21 cellular contexts compared by ENCODE assay signal in the genomic region with DNA sequence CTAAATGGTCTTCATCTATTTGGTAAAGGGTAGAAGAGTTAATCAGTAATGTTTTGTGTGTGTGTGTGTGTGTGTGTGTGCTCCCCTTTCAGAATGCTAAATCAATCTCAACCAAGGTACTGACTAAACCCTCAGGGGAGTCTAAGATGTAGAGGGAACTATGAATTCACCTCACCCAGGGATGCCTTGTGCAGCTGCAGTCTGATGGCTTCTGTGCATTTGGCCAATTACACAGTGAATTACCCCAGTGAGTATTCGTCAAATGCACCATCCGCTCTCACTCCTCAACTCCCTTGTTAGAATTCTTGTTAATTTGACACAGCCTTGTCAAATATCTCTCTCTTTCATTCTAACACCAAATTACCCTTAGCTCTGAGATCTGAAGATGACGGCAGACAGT.
A peak's percentile ranks its signal among the peaks of the same experiment; 100 is the strongest.
DNase-seq lines count a peak whose midpoint lies in the region; ATAC-seq and TF ChIP-seq lines count a peak whose summit lies in the region.
"Had no signal": no experiment of that assay in that cellular context is flagged by ENCODE, and none has a peak within 500 bp of the region (broad histone marks: within the 10 kb centered on the region; RNA-seq: fewer than 3 reads in every experiment).

No MANE protein-coding gene starts in this region.

- TF ChIP-seq CTCF in GM06990 (IDR thresholded peaks at IDR 0.05; ENCODE audit: insufficient read depth, low read length, poor library complexity, severe bottlenecking): no peak

- H3K27me3 Mint-ChIP-seq in activated CD4-positive, alpha-beta T cell treated with anti-CD3 and anti-CD28 coated beads, Interleukin-2, amount 10 ng/mL, durations not matched to agents 7 days and 5 days: no peaks in the 10 kb centered on the region
- no peaks in the 10 kb centered on the region for H3K27me3 Mint-ChIP-seq in activated T-helper 1 cell treated with anti-CD3 and anti-CD28 coated beads, Interleukin-12 subunit alpha, Interleukin-12 subunit beta, Interleukin-2, Interleukin-4 antibody, amounts not matched to agents 30 ng/mL and 10 ng/mL and 1 ng/mL, durations not matched to agents 14 hours and 24 hours and 36 hours (ENCODE audit: insufficient read depth)
- H3K27me3 Mint-ChIP-seq: activated naive CD8-positive, alpha-beta T cell had no signal

- no peaks in the 10 kb centered on the region for H3K27me3 ChIP-seq in GM06990 (replicated peaks; ENCODE audit: control insufficient read depth, insufficient read depth, low read length)
- H3K27me3 ChIP-seq: gastrocnemius medialis had no signal

- no peaks in the 10 kb centered on the region for H3K9me3 Mint-ChIP-seq in activated CD4-positive, alpha-beta T cell treated with anti-CD3 and anti-CD28 coated beads, Interleukin-2, amount 10 ng/mL, durations not matched to agents 7 days and 5 days
- H3K9me3 Mint-ChIP-seq in activated T-helper 1 cell treated with anti-CD3 and anti-CD28 coated beads, Interleukin-12 subunit alpha, Interleukin-12 subunit beta, Interleukin-2, Interleukin-4 antibody, amounts not matched to agents 30 ng/mL and 10 ng/mL and 1 ng/mL, durations not matched to agents 14 hours and 24 hours and 36 hours: no peaks in the 10 kb centered on the region

- intact Hi-C loops in activated T-helper 1 cell treated with anti-CD3 and anti-CD28 coated beads, Interleukin-12 subunit alpha, Interleukin-12 subunit beta, Interleukin-2, Interleukin-4 antibody, amounts not matched to agents 30 ng/mL and 10 ng/mL and 1 ng/mL, durations not matched to agents 14 hours and 24 hours and 36 hours (cut with micrococcal nuclease): no loop called here

- no peaks in the 10 kb centered on the region for H3K36me3 ChIP-seq in GM06990 (ENCODE audit: control insufficient read depth, insufficient read depth, low read length)
- H3K36me3 ChIP-seq: gastrocnemius medialis, HAP-1 had no signal

- ATAC-seq in GM19463 (IDR thresholded peaks at IDR 0.05; ENCODE audit: unreplicated experiment) (peak; percentile 29), HG02884 (IDR thresholded peaks at IDR 0.05; ENCODE audit: unreplicated experiment) (peak; percentile 24)
- ATAC-seq: A549; CD8-positive, alpha-beta T cell; gastrocnemius medialis had no signal

- POLR2A ChIA-PET in activated CD4-positive, alpha-beta T cell treated with anti-CD3 and anti-CD28 coated beads, Interleukin-2, amount 10 ng/mL, durations not matched to agents 7 days and 5 days (lab: Charles Lee): no interaction called here

- no peak overlapping the region for H3K4me3 Mint-ChIP-seq in activated CD4-positive, alpha-beta T cell treated with anti-CD3 and anti-CD28 coated beads, Interleukin-2, amount 10 ng/mL, durations not matched to agents 7 days and 5 days
- H3K4me3 Mint-ChIP-seq in activated T-helper 1 cell treated with anti-CD3 and anti-CD28 coated beads, Interleukin-12 subunit alpha, Interleukin-12 subunit beta, Interleukin-2, Interleukin-4 antibody, amounts not matched to agents 30 ng/mL and 10 ng/mL and 1 ng/mL, durations not matched to agents 14 hours and 24 hours and 36 hours: no peak overlapping the region
- H3K4me3 Mint-ChIP-seq: activated naive CD8-positive, alpha-beta T cell; CD8-positive, alpha-beta T cell; immature natural killer cell; mesothelial cell of epicardium had no signal

- DNase-seq in GM06990 (ENCODE audit: extremely low read depth, insufficient read length): peak; percentile 12
- DNase-seq in NCI-H1436 (lab: John Stamatoyannopoulos, UW): peak; percentile 21
- DNase-seq in hypothalamus (lab: John Stamatoyannopoulos, UW): no peak
- no peak for DNase-seq in activated CD4-positive, alpha-beta T cell treated with anti-CD3 and anti-CD28 coated beads, Interleukin-2, amount 10 ng/mL, durations not matched to agents 7 days and 5 days
- no peak for DNase-seq in activated T-helper 1 cell treated with anti-CD3 and anti-CD28 coated beads, Interleukin-12 subunit alpha, Interleukin-12 subunit beta, Interleukin-2, Interleukin-4 antibody, amounts not matched to agents 30 ng/mL and 10 ng/mL and 1 ng/mL, durations not matched to agents 14 hours and 24 hours and 36 hours (ENCODE audit: low spot score)
- no peak for DNase-seq in NAMALWA (ENCODE audit: low spot score)
- DNase-seq: activated CD4-positive, CD25-positive, alpha-beta regulatory T cell; CD8-positive, alpha-beta T cell; gastrocnemius medialis; immature natural killer cell; NCI-H1417 treated with DMSO at 0.1 percent for 48 hours; NCI-H510A; nucleus accumbens; PC-9 had no signal

- H3K4me3 ChIP-seq in GM06990 (replicated peaks; ENCODE audit: low read depth, low read length): no peak overlapping the region
- H3K4me3 ChIP-seq: A549, gastrocnemius medialis, HAP-1, PC-9, smooth muscle cell had no signal

- CTCF ChIA-PET in activated CD4-positive, alpha-beta T cell treated with anti-CD3 and anti-CD28 coated beads, Interleukin-2, amount 10 ng/mL, durations not matched to agents 7 days and 5 days (lab: Charles Lee): no interaction called here

- H3K27ac Mint-ChIP-seq in activated CD4-positive, alpha-beta T cell treated with anti-CD3 and anti-CD28 coated beads, Interleukin-2, amount 10 ng/mL, durations not matched to agents 7 days and 5 days: no peak overlapping the region
- no peak overlapping the region for H3K27ac Mint-ChIP-seq in activated T-helper 1 cell treated with anti-CD3 and anti-CD28 coated beads, Interleukin-12 subunit alpha, Interleukin-12 subunit beta, Interleukin-2, Interleukin-4 antibody, amounts not matched to agents 30 ng/mL and 10 ng/mL and 1 ng/mL, durations not matched to agents 14 hours and 24 hours and 36 hours
- H3K27ac Mint-ChIP-seq: activated naive CD8-positive, alpha-beta T cell; CD8-positive, alpha-beta T cell; immature natural killer cell; mesothelial cell of epicardium had no signal

- no peaks in the 10 kb centered on the region for H3K36me3 Mint-ChIP-seq in activated CD4-positive, alpha-beta T cell treated with anti-CD3 and anti-CD28 coated beads, Interleukin-2, amount 10 ng/mL, durations not matched to agents 7 days and 5 days (ENCODE audit: low read depth)
- H3K36me3 Mint-ChIP-seq in activated T-helper 1 cell treated with anti-CD3 and anti-CD28 coated beads, Interleukin-12 subunit alpha, Interleukin-12 subunit beta, Interleukin-2, Interleukin-4 antibody, amounts not matched to agents 30 ng/mL and 10 ng/mL and 1 ng/mL, durations not matched to agents 14 hours and 24 hours and 36 hours (ENCODE audit: low read depth): no peaks in the 10 kb centered on the region
- H3K36me3 Mint-ChIP-seq: activated naive CD8-positive, alpha-beta T cell; CD8-positive, alpha-beta T cell; immature natural killer cell; mesothelial cell of epicardium had no signal

- H3K4me1 Mint-ChIP-seq in activated CD4-positive, alpha-beta T cell treated with anti-CD3 and anti-CD28 coated beads, Interleukin-2, amount 10 ng/mL, durations not matched to agents 7 days and 5 days: no peaks in the 10 kb centered on the region
- no peaks in the 10 kb centered on the region for H3K4me1 Mint-ChIP-seq in activated T-helper 1 cell treated with anti-CD3 and anti-CD28 coated beads, Interleukin-12 subunit alpha, Interleukin-12 subunit beta, Interleukin-2, Interleukin-4 antibody, amounts not matched to agents 30 ng/mL and 10 ng/mL and 1 ng/mL, durations not matched to agents 14 hours and 24 hours and 36 hours (ENCODE audit: low read depth)
- H3K4me1 Mint-ChIP-seq: immature natural killer cell had no signal

Comparison
In these comparisons a context has a peak if more than half of its experiments do, and no peak if none do; other contexts are left out.
1. DNase-seq: peak in GM06990 (single experiment) and NCI-H1436 (single experiment); none in hypothalamus (0 of 51), activated CD4-positive, alpha-beta T cell treated with anti-CD3 and anti-CD28 coated beads, Interleukin-2, amount 10 ng/mL, durations not matched to agents 7 days and 5 days (single experiment), activated T-helper 1 cell treated with anti-CD3 and anti-CD28 coated beads, Interleukin-12 subunit alpha, Interleukin-12 subunit beta, Interleukin-2, Interleukin-4 antibody, amounts not matched to agents 30 ng/mL and 10 ng/mL and 1 ng/mL, durations not matched to agents 14 hours and 24 hours and 36 hours (single experiment) and NAMALWA (single experiment).